In the genomic region with DNA sequence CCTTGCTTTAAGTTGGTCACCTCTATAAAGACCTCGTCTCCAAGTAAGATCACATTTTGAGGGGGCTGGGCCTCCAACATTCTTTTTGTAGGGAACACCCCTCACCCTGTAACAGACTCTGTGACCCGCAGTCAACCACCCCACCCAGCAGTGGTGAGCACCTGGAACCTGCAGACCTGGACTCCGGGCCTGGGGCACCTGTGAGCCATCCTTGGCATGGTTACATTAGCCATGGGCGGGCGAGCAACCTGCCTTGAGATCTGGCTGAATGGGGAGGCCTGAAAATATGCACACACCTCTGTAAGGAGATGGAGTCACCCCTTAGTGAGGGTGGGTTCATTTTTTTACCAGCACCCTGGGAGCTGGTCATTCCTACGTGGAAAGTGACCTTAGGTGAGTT, we compare ENCODE assay signal across 31 cellular contexts.
"Had no signal": no experiment of that assay in that cellular context is flagged by ENCODE, and none has a peak within 500 bp of the region (broad histone marks: within the 10 kb centered on the region; RNA-seq: fewer than 3 reads in every experiment).

No MANE protein-coding gene starts in this region.

- H3K4me1 Mint-ChIP-seq: activated B cell treated with CpG ODN at 0.5 μM for 24 hours; activated CD8-positive, alpha-beta memory T cell treated with anti-CD3 and anti-CD28 coated beads, Interleukin-2, amount 10 ng/mL, durations not matched to agents 7 days and 5 days; activated naive CD4-positive, alpha-beta T cell treated with anti-CD3 and anti-CD28 coated beads, Interleukin-2, amount 10 ng/mL, durations not matched to agents 7 days and 5 days; activated naive CD8-positive, alpha-beta T cell treated with anti-CD3 and anti-CD28 coated beads, Interleukin-2, amount 10 ng/mL, durations not matched to agents 7 days and 5 days; central memory CD8-positive, alpha-beta T cell; T-helper 17 cell had no signal

- ATAC-seq: activated CD4-positive, CD25-positive, alpha-beta regulatory T cell treated with anti-CD3 and anti-CD28 coated beads, Interleukin-2, amount 50 U/mL, for 24 hours; activated CD8-positive, alpha-beta memory T cell treated with anti-CD3 and anti-CD28 coated beads, Interleukin-2, amount 10 ng/mL, durations not matched to agents 7 days and 5 days; activated CD8-positive, alpha-beta T cell treated with anti-CD3 and anti-CD28 coated beads for 36 hours; activated naive CD4-positive, alpha-beta T cell treated with anti-CD3 and anti-CD28 coated beads, Interleukin-2, amount 50 U/mL, for 72 hours; activated T-cell treated with anti-CD3 and anti-CD28 coated beads, Interleukin-2, amount 50 U/mL, for 72 hours; effector memory CD8-positive, alpha-beta T cell; gastroesophageal sphincter; T-helper 17 cell had no signal

- H3K36me3 Mint-ChIP-seq: activated CD8-positive, alpha-beta memory T cell treated with anti-CD3 and anti-CD28 coated beads, Interleukin-2, amount 10 ng/mL, durations not matched to agents 7 days and 5 days; activated naive CD4-positive, alpha-beta T cell treated with anti-CD3 and anti-CD28 coated beads, Interleukin-2, amount 10 ng/mL, durations not matched to agents 7 days and 5 days; activated naive CD4-positive, alpha-beta T cell treated with anti-CD3 and anti-CD28 coated beads, Interleukin-2, amount 50 U/mL, for 72 hours; activated naive CD8-positive, alpha-beta T cell treated with anti-CD3 and anti-CD28 coated beads, Interleukin-2, amount 10 ng/mL, durations not matched to agents 7 days and 5 days had no signal

- H3K9me3 Mint-ChIP-seq: activated CD8-positive, alpha-beta T cell treated with anti-CD3 and anti-CD28 coated beads for 36 hours; activated naive CD4-positive, alpha-beta T cell treated with anti-CD3 and anti-CD28 coated beads, Interleukin-2, amount 10 ng/mL, durations not matched to agents 7 days and 5 days; activated naive CD4-positive, alpha-beta T cell treated with anti-CD3 and anti-CD28 coated beads, Interleukin-2, amount 50 U/mL, for 72 hours; activated naive CD8-positive, alpha-beta T cell treated with anti-CD3 and anti-CD28 coated beads, Interleukin-2, amount 10 ng/mL, durations not matched to agents 7 days and 5 days; activated T-cell treated with anti-CD3 and anti-CD28 coated beads, Interleukin-2, amount 50 U/mL, for 24 hours; activated T-cell treated with anti-CD3 and anti-CD28 coated beads, Interleukin-2, amount 50 U/mL, for 72 hours; central memory CD8-positive, alpha-beta T cell; effector memory CD8-positive, alpha-beta T cell; T-helper 2 cell treated with Interferon-gamma antibody and Interleukin-4, amounts not matched to agents 5 μg/mL and 100 μg/mL, for 36 hours had no signal

- H3K27me3 Mint-ChIP-seq: activated B cell treated with CpG ODN at 0.5 μM for 24 hours; activated CD8-positive, alpha-beta memory T cell treated with anti-CD3 and anti-CD28 coated beads, Interleukin-2, amount 10 ng/mL, durations not matched to agents 7 days and 5 days; activated naive CD4-positive, alpha-beta T cell treated with anti-CD3 and anti-CD28 coated beads, Interleukin-2, amount 10 ng/mL, durations not matched to agents 7 days and 5 days; activated naive CD8-positive, alpha-beta T cell treated with anti-CD3 and anti-CD28 coated beads, Interleukin-2, amount 10 ng/mL, durations not matched to agents 7 days and 5 days; activated T-cell treated with anti-CD3 and anti-CD28 coated beads, Interleukin-2, amount 50 U/mL, for 24 hours had no signal

- H3K27ac Mint-ChIP-seq: activated B cell treated with CpG ODN at 0.5 μM for 24 hours; activated CD8-positive, alpha-beta memory T cell treated with anti-CD3 and anti-CD28 coated beads, Interleukin-2, amount 10 ng/mL, durations not matched to agents 7 days and 5 days; activated CD8-positive, alpha-beta T cell treated with anti-CD3 and anti-CD28 coated beads for 36 hours; activated naive CD4-positive, alpha-beta T cell treated with anti-CD3 and anti-CD28 coated beads, Interleukin-2, amount 10 ng/mL, durations not matched to agents 7 days and 5 days; activated naive CD4-positive, alpha-beta T cell treated with anti-CD3 and anti-CD28 coated beads, Interleukin-2, amount 50 U/mL, for 72 hours; activated naive CD8-positive, alpha-beta T cell treated with anti-CD3 and anti-CD28 coated beads, Interleukin-2, amount 10 ng/mL, durations not matched to agents 7 days and 5 days; activated T-cell treated with anti-CD3 and anti-CD28 coated beads, Interleukin-2, amount 50 U/mL, for 24 hours; activated T-cell treated with anti-CD3 and anti-CD28 coated beads, Interleukin-2, amount 50 U/mL, for 72 hours; effector memory CD8-positive, alpha-beta T cell; T-helper 17 cell; T-helper 2 cell treated with Interferon-gamma antibody and Interleukin-4, amounts not matched to agents 5 μg/mL and 100 μg/mL, for 36 hours had no signal

- H3K4me3 Mint-ChIP-seq: activated B cell treated with CpG ODN at 0.5 μM for 24 hours; activated CD8-positive, alpha-beta memory T cell treated with anti-CD3 and anti-CD28 coated beads, Interleukin-2, amount 10 ng/mL, durations not matched to agents 7 days and 5 days; activated CD8-positive, alpha-beta T cell treated with anti-CD3 and anti-CD28 coated beads for 36 hours; activated naive CD4-positive, alpha-beta T cell treated with anti-CD3 and anti-CD28 coated beads, Interleukin-2, amount 10 ng/mL, durations not matched to agents 7 days and 5 days; activated naive CD8-positive, alpha-beta T cell treated with anti-CD3 and anti-CD28 coated beads, Interleukin-2, amount 10 ng/mL, durations not matched to agents 7 days and 5 days; activated T-cell treated with anti-CD3 and anti-CD28 coated beads, Interleukin-2, amount 50 U/mL, for 24 hours; activated T-cell treated with anti-CD3 and anti-CD28 coated beads, Interleukin-2, amount 50 U/mL, for 72 hours; central memory CD8-positive, alpha-beta T cell; effector memory CD8-positive, alpha-beta T cell; T-helper 17 cell; T-helper 2 cell treated with Interferon-gamma antibody and Interleukin-4, amounts not matched to agents 5 μg/mL and 100 μg/mL, for 36 hours had no signal

- DNase-seq: activated B cell treated with CpG ODN at 0.5 μM for 24 hours; activated CD4-positive, alpha-beta T cell treated with anti-CD3 and anti-CD28 coated beads for 48 hours; activated CD4-positive, alpha-beta T cell treated with anti-CD3 and anti-CD28 coated beads, Interleukin-2, amount 50 U/mL, for 1 hour; activated CD4-positive, alpha-beta T cell treated with anti-CD3 and anti-CD28 coated beads, Interleukin-2, amount 50 U/mL, for 48 hours; activated CD8-positive, alpha-beta memory T cell treated with anti-CD3 and anti-CD28 coated beads, Interleukin-2, amount 10 ng/mL, durations not matched to agents 7 days and 5 days; activated CD8-positive, alpha-beta memory T cell treated with anti-CD3 and anti-CD28 coated beads, Interleukin-2, amount 50 U/mL, for 48 hours; activated CD8-positive, alpha-beta T cell treated with anti-CD3 and anti-CD28 coated beads for 36 hours; activated gamma-delta T cell; activated naive CD4-positive, alpha-beta T cell; activated naive CD4-positive, alpha-beta T cell treated with anti-CD3 and anti-CD28 coated beads, Interleukin-2, amount 10 ng/mL, durations not matched to agents 7 days and 5 days; activated naive CD8-positive, alpha-beta T cell treated with anti-CD3 and anti-CD28 coated beads, Interleukin-2, amount 10 ng/mL, durations not matched to agents 7 days and 5 days; activated T-cell treated with anti-CD3 and anti-CD28 coated beads for 4 hours; activated T-cell treated with anti-CD3 and anti-CD28 coated beads, Interleukin-2, amount 50 U/mL, for 24 hours; activated T-cell treated with anti-CD3 and anti-CD28 coated beads, Interleukin-2, amount 50 U/mL, for 72 hours; anterior cingulate cortex; brain microvascular endothelial cell; cortex of kidney; dermis blood vessel endothelial cell; effector CD4-positive, alpha-beta T cell; effector memory CD8-positive, alpha-beta T cell; esophagus squamous epithelium; foreskin melanocyte; T-helper 1 cell; T-helper 17 cell; T1000; WERI-Rb-1 had no signal
